In the genomic region with DNA sequence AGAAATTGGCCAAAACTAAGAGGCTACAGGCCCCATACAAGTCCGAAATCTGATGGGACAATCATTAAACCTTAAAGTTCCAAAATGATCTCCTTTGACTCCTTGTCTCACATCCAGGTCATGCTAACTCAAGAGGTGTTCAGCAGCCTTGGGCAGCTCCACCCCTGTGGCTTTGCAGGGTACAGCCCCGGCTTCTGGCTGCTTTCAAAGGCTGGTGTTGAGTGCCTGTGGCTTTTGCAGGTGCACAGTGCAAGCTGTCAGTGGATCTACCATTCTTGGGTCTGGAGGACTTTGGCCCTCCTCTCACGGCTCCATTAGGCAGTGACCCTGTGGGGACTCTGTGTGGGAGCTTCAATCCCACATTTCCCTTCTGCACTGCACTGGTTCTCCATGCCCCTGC, we compare ENCODE assay signal across 29 cellular contexts.
"Had no signal": no experiment of that assay in that cellular context is flagged by ENCODE, and none has a peak within 500 bp of the region (broad histone marks: within the 10 kb centered on the region; RNA-seq: fewer than 3 reads in every experiment).

No MANE protein-coding gene starts in this region.

- H3K9me3 ChIP-seq: left lung, lower lobe of right lung, pancreas, prostate gland, suprapubic skin, thoracic aorta, tibial artery, upper lobe of right lung had no signal

- DNase-seq: hypothalamus; immature natural killer cell; kidney; left colon; lower lobe of right lung; mammary epithelial cell; mesenchymal stem cell; naive thymus-derived CD8-positive, alpha-beta T cell; nucleus accumbens; retina; right cardiac atrium; stimulated activated CD4-positive, alpha-beta T cell treated with anti-CD3 and anti-CD28 coated beads, Interleukin-1b, Interleukin-23, amount 100 ng/mL, for 48 hours; stimulated activated CD4-positive, alpha-beta T cell treated with anti-CD3 and anti-CD28 coated beads, Interleukin-2, amount 100 ng/mL, for 48 hours; stimulated activated CD4-positive, alpha-beta T cell treated with anti-CD3 and anti-CD28 coated beads, Interleukin-4, amount 100 ng/mL, for 4 hours; stimulated activated CD8-positive, alpha-beta memory T cell treated with anti-CD3 and anti-CD28 coated beads, Interleukin-4, amount 100 ng/mL, for 48 hours; stimulated activated naive CD4-positive, alpha-beta T cell; tibial artery; trophoblast cell; upper lobe of right lung had no signal

- H3K27ac Mint-ChIP-seq: immature natural killer cell; naive thymus-derived CD8-positive, alpha-beta T cell; nephron; stimulated activated naive CD8-positive, alpha-beta T cell treated with anti-CD3 and anti-CD28 coated beads, Interleukin-15, Interleukin-2, amounts not matched to agents 100 ng/mL and 50 ng/mL, for 24 hours had no signal

- H3K27me3 ChIP-seq: left lung, pancreas, suprapubic skin, tibial artery, upper lobe of right lung had no signal

- H3K27ac ChIP-seq: left lung, lower lobe of right lung, pancreas, prostate gland, skin epidermis, suprapubic skin, thoracic aorta, tibial artery, upper lobe of right lung had no signal

- H3K9me3 Mint-ChIP-seq: nephron; stimulated activated naive CD8-positive, alpha-beta T cell treated with anti-CD3 and anti-CD28 coated beads, Interleukin-15, Interleukin-2, amounts not matched to agents 100 ng/mL and 50 ng/mL, for 24 hours had no signal

- H3K27me3 Mint-ChIP-seq: stimulated activated naive CD8-positive, alpha-beta T cell treated with anti-CD3 and anti-CD28 coated beads, Interleukin-15, Interleukin-2, amounts not matched to agents 100 ng/mL and 50 ng/mL, for 24 hours had no signal

- H3K4me3 ChIP-seq: left lung, lower lobe of right lung, pancreas, prostate gland, skin epidermis, suprapubic skin, thoracic aorta, tibial artery, upper lobe of right lung had no signal

- ATAC-seq: left colon; left lung; lower lobe of right lung; naive thymus-derived CD8-positive, alpha-beta T cell; pancreas; right cardiac atrium; sciatic nerve; upper lobe of right lung had no signal

- H3K4me1 ChIP-seq: left lung, lower lobe of right lung, pancreas, prostate gland, suprapubic skin, tibial artery, upper lobe of right lung had no signal

- H3K4me1 Mint-ChIP-seq: immature natural killer cell, nephron, neural crest cell had no signal

- H3K4me3 Mint-ChIP-seq: immature natural killer cell; naive thymus-derived CD8-positive, alpha-beta T cell; nephron; neural crest cell; stimulated activated naive CD8-positive, alpha-beta T cell treated with anti-CD3 and anti-CD28 coated beads, Interleukin-15, Interleukin-2, amounts not matched to agents 100 ng/mL and 50 ng/mL, for 24 hours had no signal

- H3K36me3 Mint-ChIP-seq: immature natural killer cell; naive thymus-derived CD8-positive, alpha-beta T cell had no signal

- H3K36me3 ChIP-seq: left lung, lower lobe of right lung, pancreas, prostate gland, suprapubic skin, thoracic aorta, tibial artery, upper lobe of right lung had no signal
